In the genomic region with DNA sequence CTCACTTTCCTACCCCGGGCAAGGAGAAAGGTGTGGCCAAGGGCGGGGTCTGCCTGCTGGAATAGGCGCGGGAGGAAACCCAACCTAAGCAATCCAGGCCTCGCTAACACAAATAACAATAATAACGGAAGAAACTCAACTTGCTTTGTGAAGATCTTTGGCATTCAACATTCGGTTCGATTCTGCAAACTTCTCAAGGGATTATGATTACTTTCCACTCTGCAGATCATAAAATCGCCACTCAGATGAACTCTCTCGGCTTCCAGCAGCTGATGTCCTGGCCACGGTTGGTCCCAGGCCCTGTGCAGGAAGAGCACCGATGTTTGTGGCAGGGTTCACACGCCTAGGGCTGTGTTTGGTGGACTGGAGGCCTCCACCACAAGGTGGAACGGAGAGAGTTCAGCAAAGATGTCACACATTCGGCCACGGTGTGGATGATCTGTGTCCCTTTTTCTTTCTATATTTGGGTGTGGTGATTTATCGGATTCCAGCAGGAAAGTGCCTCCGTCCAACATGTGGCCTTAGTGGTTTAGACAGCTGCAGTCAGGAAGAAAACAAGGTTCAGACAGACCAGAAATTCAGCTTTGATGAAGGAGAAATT, we compare ENCODE assay signal across 8 cellular contexts. TPM values are rescaled to one million over a fixed set of nuclear protein-coding genes. Genes with fewer than 3 reads are reported as not detected.
DNase-seq lines count a peak whose midpoint lies in the region; ATAC-seq and TF ChIP-seq lines count a peak whose summit lies in the region.

No MANE protein-coding gene starts in this region.

- CTCF ChIA-PET in BJ (lab: Yijun Ruan, JAX), result no interaction called here

- H3K4me3 ChIP-seq in BJ (ENCODE audit: low read depth, low read length), result peak overlapping the region; percentile 12; the same call in 1 of the 2 replicates

- POLR2A ChIA-PET in BJ (lab: Charles Lee), result no interaction called here

- no peaks in the 10 kb centered on the region for H3K36me3 Mint-ChIP-seq in neural crest cell (ENCODE audit: low read depth)

- no peak overlapping the region for H3K27ac Mint-ChIP-seq in neural crest cell (ENCODE audit: unreplicated experiment)

- DNase-seq in BJ (ENCODE audit: low read depth), result no peak
- peak; percentile 74 for DNase-seq in LHCN-M2 (ENCODE audit: low read depth)
- peak; percentile 52 for DNase-seq in ecto neural progenitor cell (ENCODE audit: low spot score)
- DNase-seq in neural crest cell (ENCODE audit: low read depth, low spot score), result no peak
- no peak for DNase-seq in KG1 (lab: John Stamatoyannopoulos, UW)
- no peak for DNase-seq in T-helper 9 cell

- H3K36me3 ChIP-seq in BJ (ENCODE audit: control insufficient read depth, insufficient read depth, low read length), result no peaks in the 10 kb centered on the region

- no peak for TF ChIP-seq CTCF in BJ (IDR thresholded peaks at IDR 0.05; ENCODE audit: insufficient read depth, low read depth, low read length)
- TF ChIP-seq CTCF in neural crest cell (conservative IDR thresholded peaks at IDR 0.05), result no peak

- H3K4me1 Mint-ChIP-seq in neural crest cell, result peaks cover 15% of the 10 kb centered on the region

- peaks cover 25% of the 10 kb centered on the region for H3K27me3 ChIP-seq in BJ (ENCODE audit: control insufficient read depth, insufficient read depth, low read length)

- H3K9me3 Mint-ChIP-seq in neural crest cell, result no peaks in the 10 kb centered on the region

- H3K27me3 Mint-ChIP-seq in neural crest cell (ENCODE audit: low read depth), result peaks cover 65% of the 10 kb centered on the region

- ATAC-seq in GM21515 (IDR thresholded peaks at IDR 0.05; ENCODE audit: unreplicated experiment) (no peak), HG03469 (IDR thresholded peaks at IDR 0.05; ENCODE audit: unreplicated experiment) (no peak)

- H3K4me3 Mint-ChIP-seq in neural crest cell, result peak overlapping the region; percentile 77

RNA-seq across cellular contexts. Expression of a gene that starts 0.4 kb away (rescaled TPM):
- polyA plus RNA-seq in BJ (2011; rRNA removed), result 0.04 TPM in 1 of 2 replicates, not detected in the other
- 0.09 and 0.21 TPM in 2 replicates for polyA minus RNA-seq in BJ (2011; rRNA and poly(A)+ RNA removed)
- total RNA-seq in LHCN-M2 (2014; rRNA removed), result 65.7 and 71.7 TPM in 2 replicates
- 19.5 TPM for polyA plus RNA-seq in LHCN-M2 (2012)
- 1.3 and 1.7 TPM in 2 replicates for total RNA-seq in neural crest cell

Comparison
In these comparisons a context has a peak if more than half of its experiments do, and no peak if none do; other contexts are left out.
1. DNase-seq: peak in LHCN-M2 (single experiment) and ecto neural progenitor cell (single experiment); none in BJ (single experiment), neural crest cell (single experiment), KG1 (single experiment) and T-helper 9 cell (single experiment).
2. RNA of a gene that starts 0.4 kb away (total RNA-seq): 65.7 to 71.7 TPM in LHCN-M2; 1.3 to 1.7 TPM in neural crest cell; every median in the first group is over 10 times any median in the second.